23 cellular contexts compared by ENCODE assay signal in genomic region chr2:109272461-109272860, GRCh38.
"Had no signal": no experiment of that assay in that cellular context is flagged by ENCODE, and none has a peak within 500 bp of the region (broad histone marks: within the 10 kb centered on the region; RNA-seq: fewer than 3 reads in every experiment).

No MANE protein-coding gene starts in this region.

- H3K27ac Mint-ChIP-seq: activated CD4-positive, alpha-beta T cell treated with anti-CD3 and anti-CD28 coated beads, Interleukin-2, amount 10 ng/mL, durations not matched to agents 7 days and 5 days; activated CD8-positive, alpha-beta memory T cell treated with anti-CD3 and anti-CD28 coated beads, Interleukin-2, amount 10 ng/mL, durations not matched to agents 7 days and 5 days; activated CD8-positive, alpha-beta T cell treated with anti-CD3 and anti-CD28 coated beads for 36 hours; activated naive CD8-positive, alpha-beta T cell treated with anti-CD3 and anti-CD28 coated beads for 36 hours; endodermal cell; natural killer cell; type B pancreatic cell had no signal

- H3K9me3 Mint-ChIP-seq: activated CD4-positive, alpha-beta T cell treated with anti-CD3 and anti-CD28 coated beads, Interleukin-2, amount 10 ng/mL, durations not matched to agents 7 days and 5 days; activated CD8-positive, alpha-beta T cell treated with anti-CD3 and anti-CD28 coated beads for 36 hours; activated naive CD8-positive, alpha-beta T cell treated with anti-CD3 and anti-CD28 coated beads for 36 hours; endodermal cell; natural killer cell; type B pancreatic cell had no signal

- DNase-seq: activated CD4-positive, alpha-beta T cell treated with anti-CD3 and anti-CD28 coated beads, Interleukin-2, amount 10 ng/mL, durations not matched to agents 7 days and 5 days; activated CD4-positive, CD25-positive, alpha-beta regulatory T cell treated with anti-CD3 and anti-CD28 coated beads, Interleukin-2, amount 50 U/mL, for 72 hours; activated CD8-positive, alpha-beta memory T cell treated with anti-CD3 and anti-CD28 coated beads, Interleukin-2, amount 10 ng/mL, durations not matched to agents 7 days and 5 days; activated CD8-positive, alpha-beta T cell treated with anti-CD3 and anti-CD28 coated beads for 36 hours; activated naive CD8-positive, alpha-beta T cell treated with anti-CD3 and anti-CD28 coated beads for 36 hours; activated T-cell treated with anti-CD3 and anti-CD28 coated beads for 4 hours; cortex of kidney; endodermal cell; esophagus squamous epithelium; left ventricle myocardium inferior; midbrain; natural killer cell; pancreas; sigmoid colon; stimulated activated CD4-positive, alpha-beta T cell treated with anti-CD3 and anti-CD28 coated beads, Interleukin-2, amount 100 ng/mL, for 48 hours; stimulated activated naive CD4-positive, alpha-beta T cell; T-helper 1 cell; testis; WERI-Rb-1 had no signal

- H3K4me3 ChIP-seq: esophagus squamous epithelium, gastroesophageal sphincter, heart left ventricle, left ventricle myocardium inferior, pancreas, sigmoid colon, testis had no signal

- H3K27me3 Mint-ChIP-seq: activated CD8-positive, alpha-beta T cell treated with anti-CD3 and anti-CD28 coated beads for 36 hours; activated naive CD8-positive, alpha-beta T cell treated with anti-CD3 and anti-CD28 coated beads for 36 hours had no signal

- H3K9me3 ChIP-seq: esophagus squamous epithelium, gastroesophageal sphincter, heart left ventricle, left ventricle myocardium inferior, neutrophil, pancreas, sigmoid colon, testis had no signal

- H3K27ac ChIP-seq: gastroesophageal sphincter, heart left ventricle, left ventricle myocardium inferior, neutrophil, pancreas, sigmoid colon, testis, WERI-Rb-1 had no signal

- H3K27me3 ChIP-seq: esophagus squamous epithelium, gastroesophageal sphincter, heart left ventricle, neutrophil, pancreas, sigmoid colon, testis had no signal

- H3K4me1 Mint-ChIP-seq: activated CD4-positive, alpha-beta T cell treated with anti-CD3 and anti-CD28 coated beads, Interleukin-2, amount 10 ng/mL, durations not matched to agents 7 days and 5 days; activated CD8-positive, alpha-beta memory T cell treated with anti-CD3 and anti-CD28 coated beads, Interleukin-2, amount 10 ng/mL, durations not matched to agents 7 days and 5 days had no signal

- H3K36me3 Mint-ChIP-seq: activated CD8-positive, alpha-beta memory T cell treated with anti-CD3 and anti-CD28 coated beads, Interleukin-2, amount 10 ng/mL, durations not matched to agents 7 days and 5 days; activated naive CD8-positive, alpha-beta T cell treated with anti-CD3 and anti-CD28 coated beads for 36 hours; natural killer cell; type B pancreatic cell had no signal

- H3K4me1 ChIP-seq: pancreas had no signal

- H3K36me3 ChIP-seq: esophagus squamous epithelium, gastroesophageal sphincter, heart left ventricle, left ventricle myocardium inferior, neutrophil, pancreas, sigmoid colon, WERI-Rb-1 had no signal

- H3K4me3 Mint-ChIP-seq: activated CD4-positive, alpha-beta T cell treated with anti-CD3 and anti-CD28 coated beads, Interleukin-2, amount 10 ng/mL, durations not matched to agents 7 days and 5 days; activated CD8-positive, alpha-beta memory T cell treated with anti-CD3 and anti-CD28 coated beads, Interleukin-2, amount 10 ng/mL, durations not matched to agents 7 days and 5 days; activated CD8-positive, alpha-beta T cell treated with anti-CD3 and anti-CD28 coated beads for 36 hours; activated naive CD8-positive, alpha-beta T cell treated with anti-CD3 and anti-CD28 coated beads for 36 hours; endodermal cell; natural killer cell; type B pancreatic cell had no signal

- ATAC-seq: activated CD8-positive, alpha-beta memory T cell treated with anti-CD3 and anti-CD28 coated beads, Interleukin-2, amount 10 ng/mL, durations not matched to agents 7 days and 5 days; activated CD8-positive, alpha-beta T cell treated with anti-CD3 and anti-CD28 coated beads for 36 hours; gastroesophageal sphincter; heart left ventricle; natural killer cell; pancreas had no signal
